Comparison of ENCODE assay signal across 8 cellular contexts in the genomic region with DNA sequence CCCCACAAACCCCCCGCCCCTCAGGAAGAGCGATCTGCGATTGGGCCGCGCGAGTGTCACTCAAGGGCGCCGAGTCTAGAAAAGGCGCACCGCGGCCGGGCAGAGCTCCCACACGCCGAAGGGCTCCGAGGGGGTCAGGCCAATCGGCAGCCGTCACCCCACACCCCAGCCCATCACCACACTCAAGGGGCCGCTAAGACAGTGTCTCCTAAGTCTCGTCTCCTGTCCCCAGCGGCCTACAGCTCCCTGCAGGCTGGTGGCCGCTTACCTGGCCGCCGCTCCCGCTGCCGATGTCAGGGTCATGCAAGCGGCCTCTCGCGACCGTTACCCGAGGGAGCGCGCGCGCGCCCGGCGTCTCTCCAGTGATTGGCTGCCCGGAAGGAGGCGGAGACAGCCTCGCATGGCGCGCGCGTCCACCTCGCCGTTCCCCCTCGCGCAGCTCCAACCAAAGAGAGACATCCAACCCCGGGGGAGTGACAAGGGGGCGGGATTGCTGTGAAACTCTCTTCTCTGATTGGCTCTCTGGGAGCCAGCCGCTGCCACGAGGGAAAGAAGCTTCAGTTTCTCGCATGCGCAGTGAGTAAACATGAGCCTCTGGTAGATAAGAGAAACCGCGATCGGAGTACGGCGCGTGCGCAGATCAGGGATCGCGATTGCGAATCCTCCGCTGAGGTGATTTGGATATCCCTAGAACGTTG. TPM values are rescaled to one million over a fixed set of nuclear protein-coding genes. Genes with fewer than 3 reads are reported as not detected.
DNase-seq lines count a peak whose midpoint lies in the region; TF ChIP-seq lines count a peak whose summit lies in the region.

Gene MPHOSPH9 (minus strand): TSS at position 335 of the 698 bp plus-strand sequence. CDS start 2,777 bp downstream, outside the sequence.
Gene MTRFR (plus strand): TSS at position 630 of the 698 bp plus-strand sequence. CDS start 20,239 bp downstream, outside the sequence.

- H3K4me3 ChIP-seq in H7 (ENCODE audit: insufficient read depth, low read depth, low read length) (peak within 1 kb of the TSS; percentile 87), fibroblast of the aortic adventitia (ENCODE audit: low read depth, low read length) (peak within 1 kb of the TSS; percentile 100)

- H3K36me3 Mint-ChIP-seq in nephron (ENCODE audit: low read depth): peaks cover 4% of the 10 kb centered on the region
- H3K36me3 Mint-ChIP-seq in stimulated activated naive CD8-positive, alpha-beta T cell treated with anti-CD3 and anti-CD28 coated beads, Interleukin-15, Interleukin-2, amounts not matched to agents 100 ng/mL and 50 ng/mL, for 24 hours (ENCODE audit: low read depth): peaks cover 54% of the 10 kb centered on the region

- peak within 1 kb of the TSS; percentile 91 to 97 (median 95) for H3K4me3 Mint-ChIP-seq in nephron
- H3K4me3 Mint-ChIP-seq in stimulated activated naive CD8-positive, alpha-beta T cell treated with anti-CD3 and anti-CD28 coated beads, Interleukin-15, Interleukin-2, amounts not matched to agents 100 ng/mL and 50 ng/mL, for 24 hours: peak within 1 kb of the TSS; percentile 97

- no peaks in the 10 kb centered on the region for H3K27me3 Mint-ChIP-seq in nephron (ENCODE audit: low read depth)
- no peaks in the 10 kb centered on the region for H3K27me3 Mint-ChIP-seq in stimulated activated naive CD8-positive, alpha-beta T cell treated with anti-CD3 and anti-CD28 coated beads, Interleukin-15, Interleukin-2, amounts not matched to agents 100 ng/mL and 50 ng/mL, for 24 hours

- H3K36me3 ChIP-seq in H7 (replicated peaks; ENCODE audit: control insufficient read depth, insufficient read depth, low read length): no peaks in the 10 kb centered on the region; the same call in 1 of the 2 replicates

- TF ChIP-seq CTCF in fibroblast of the aortic adventitia (IDR thresholded peaks at IDR 0.05; ENCODE audit: insufficient read depth, low read length) (no peak), nephron (IDR thresholded peaks at IDR 0.05; ENCODE audit: unreplicated experiment in 3 of 3) (no peak)

- DNase-seq in ELF-1 (ENCODE audit: low read depth, low spot score): peak; percentile 100
- peak; percentile 97 for DNase-seq in H7
- peak; percentile 99 for DNase-seq in M059J (ENCODE audit: low read depth)
- DNase-seq in SHP77 (lab: John Stamatoyannopoulos, UW): peak; percentile 100
- DNase-seq in activated effector memory CD4-positive, alpha-beta T cell treated with Interleukin-2 at 50 U/mL for 16 hours: peak; percentile 99
- DNase-seq in fibroblast of the aortic adventitia (ENCODE audit: low read depth): peak; percentile 100

- H3K27ac Mint-ChIP-seq in nephron: peak within 1 kb of the TSS; percentile 84 to 95 (median 85)
- H3K27ac Mint-ChIP-seq in stimulated activated naive CD8-positive, alpha-beta T cell treated with anti-CD3 and anti-CD28 coated beads, Interleukin-15, Interleukin-2, amounts not matched to agents 100 ng/mL and 50 ng/mL, for 24 hours: peak within 1 kb of the TSS; percentile 94

- H3K27me3 ChIP-seq in H7 (ENCODE audit: control insufficient read depth, insufficient read depth, low read length): no peaks in the 10 kb centered on the region

- H3K9me3 Mint-ChIP-seq in nephron: no peaks in the 10 kb centered on the region
- no peaks in the 10 kb centered on the region for H3K9me3 Mint-ChIP-seq in stimulated activated naive CD8-positive, alpha-beta T cell treated with anti-CD3 and anti-CD28 coated beads, Interleukin-15, Interleukin-2, amounts not matched to agents 100 ng/mL and 50 ng/mL, for 24 hours

- H3K4me1 Mint-ChIP-seq in nephron: peaks cover 31% of the 10 kb centered on the region
- peaks cover 85% of the 10 kb centered on the region for H3K4me1 Mint-ChIP-seq in stimulated activated naive CD8-positive, alpha-beta T cell treated with anti-CD3 and anti-CD28 coated beads, Interleukin-15, Interleukin-2, amounts not matched to agents 100 ng/mL and 50 ng/mL, for 24 hours (ENCODE audit: low read depth)

RNA-seq across cellular contexts. Expression of gene MPHOSPH9, which starts in this region (rescaled TPM):
- total RNA-seq in H7 (2014; rRNA removed; shearing (Covaris generic)): 54.5 and 91.7 TPM in 2 replicates
- total RNA-seq in M059J (2014; rRNA removed; shearing (Covaris generic)): 52.7 and 80.0 TPM in 2 replicates
- 27.4 and 68.9 TPM in 2 replicates for total RNA-seq in fibroblast of the aortic adventitia (ENCODE audit: low replicate concordance)

RNA-seq across cellular contexts. Expression of gene MTRFR, which starts in this region (rescaled TPM):
- total RNA-seq in H7 (2014; rRNA removed; shearing (Covaris generic)): 14.1 and 20.8 TPM in 2 replicates
- total RNA-seq in M059J (2014; rRNA removed; shearing (Covaris generic)): 25.5 and 32.1 TPM in 2 replicates
- 12.8 and 17.5 TPM in 2 replicates for total RNA-seq in fibroblast of the aortic adventitia (ENCODE audit: low replicate concordance)

Comparison
In these comparisons a context has a peak if more than half of its experiments do, and no peak if none do; other contexts are left out.
1. Peak in every context shown above with its lines: DNase-seq and H3K4me3 ChIP-seq.